ENCODE assay signal across 8 cellular contexts in the genomic region with DNA sequence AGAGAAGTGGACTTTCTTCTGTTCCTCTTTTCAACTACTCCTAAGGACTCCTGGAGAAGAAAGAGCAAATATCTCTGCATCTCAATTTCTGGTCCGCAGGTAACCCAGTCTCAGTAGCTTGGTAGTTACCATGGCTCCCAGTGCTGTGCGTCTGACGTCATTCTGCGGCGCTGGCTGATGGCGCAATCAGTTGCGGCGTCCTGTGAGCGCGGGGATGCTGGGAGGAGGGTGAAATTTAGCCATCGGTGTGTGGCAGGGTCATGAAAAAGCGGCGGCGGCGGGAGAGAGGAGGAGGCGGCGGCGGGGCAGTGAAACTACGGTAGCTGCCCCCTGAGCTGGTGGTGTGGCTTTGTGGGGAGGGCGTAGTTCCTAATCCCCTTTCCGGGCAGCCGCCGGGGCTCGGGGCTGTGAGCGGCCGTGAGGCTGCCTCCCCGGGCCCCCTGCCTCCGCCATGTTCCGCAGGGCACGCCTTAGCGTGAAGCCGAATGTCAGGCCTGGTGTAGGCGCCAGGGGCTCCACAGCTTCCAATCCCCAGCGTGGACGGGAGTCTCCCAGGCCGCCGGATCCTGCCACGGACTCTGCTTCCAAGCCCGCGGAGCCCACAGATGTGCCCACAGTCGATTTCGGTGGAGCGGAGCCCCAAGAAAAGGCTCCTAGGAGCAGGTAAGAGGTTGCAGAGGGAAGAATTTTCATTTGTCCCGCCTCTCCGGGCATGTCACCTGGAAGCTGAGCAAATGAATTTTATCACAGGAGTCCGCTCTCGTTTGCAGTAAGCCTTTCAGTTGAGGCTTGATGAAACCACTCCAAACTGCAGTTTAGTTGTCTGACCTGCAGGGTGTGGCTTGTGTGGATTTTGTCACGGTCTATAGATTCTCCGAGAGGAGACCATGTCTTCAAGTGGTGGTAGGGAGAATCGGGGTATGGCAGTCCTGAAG. TPM values are rescaled to one million over a fixed set of nuclear protein-coding genes. Genes with fewer than 3 reads are reported as not detected.
DNase-seq lines count a peak whose midpoint lies in the region; ATAC-seq and TF ChIP-seq lines count a peak whose summit lies in the region.

A gene with protein sequence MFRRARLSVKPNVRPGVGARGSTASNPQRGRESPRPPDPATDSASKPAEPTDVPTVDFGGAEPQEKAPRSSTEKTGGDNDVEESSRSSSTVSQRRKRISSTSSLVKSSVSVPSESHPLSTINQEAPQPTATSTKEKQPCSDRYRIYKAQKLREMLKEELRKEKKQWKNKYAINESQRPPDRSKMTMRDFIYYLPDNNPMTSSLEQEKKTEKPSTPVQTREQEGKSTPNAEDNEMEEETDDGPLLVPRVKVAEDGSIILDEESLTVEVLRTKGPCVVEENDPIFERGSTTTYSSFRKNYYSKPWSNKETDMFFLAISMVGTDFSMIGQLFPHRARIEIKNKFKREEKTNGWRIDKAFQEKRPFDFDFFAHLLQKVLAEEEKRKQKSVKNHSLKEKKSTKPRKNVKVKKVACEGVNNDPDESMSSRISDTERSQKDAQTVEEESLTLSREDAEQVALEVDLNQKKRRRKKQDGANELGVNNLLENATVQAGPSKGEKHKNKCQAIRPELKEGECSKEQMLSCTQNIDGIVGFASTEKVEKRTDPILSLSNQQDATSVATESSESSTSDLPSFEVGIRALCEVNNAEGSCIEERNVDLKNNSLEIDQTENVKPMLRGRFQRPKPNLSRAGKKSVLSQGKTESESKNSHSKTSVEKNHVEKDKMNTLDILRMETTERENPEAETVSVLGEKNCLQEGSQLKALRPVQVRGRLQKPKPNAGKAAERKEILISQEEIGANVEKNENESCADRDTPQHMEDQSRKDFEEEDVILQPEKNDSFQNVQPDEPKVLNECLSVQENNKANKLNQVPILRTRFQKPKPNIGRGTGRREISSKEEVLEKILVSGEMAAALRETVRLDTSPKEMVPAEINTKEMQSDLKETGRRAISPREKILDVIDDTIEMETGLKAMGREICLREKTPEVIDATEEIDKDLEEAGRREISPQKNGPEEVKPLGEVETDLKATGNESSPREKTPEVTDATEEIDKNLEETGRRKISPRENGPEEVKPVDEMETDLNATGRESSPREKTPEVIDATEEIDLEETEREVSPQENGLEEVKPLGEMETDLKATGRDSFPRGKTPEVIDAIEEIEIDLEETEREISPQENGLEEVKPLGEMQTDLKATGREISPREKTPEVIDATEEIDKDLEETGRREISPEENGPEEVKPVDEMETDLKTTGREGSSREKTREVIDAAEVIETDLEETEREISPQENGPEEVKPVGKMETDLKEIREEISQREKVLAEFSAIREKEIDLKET (N-terminal part only) (plus strand): TSS at position 225 of the 935 bp plus-strand sequence. CDS start 227 bp downstream, at position 452.

- DNase-seq in NCI-H128 (lab: John Stamatoyannopoulos, UW; ENCODE audit: unreplicated experiment) (peak; percentile 77), head of caudate nucleus (peak; percentile 91 to 99 (median 98)), osteocyte (ENCODE audit: extremely low spot score, unreplicated experiment) (peak; percentile 97)
- peak; percentile 97 for DNase-seq in activated naive CD8-positive, alpha-beta T cell treated with anti-CD3 and anti-CD28 coated beads, Interleukin-2, amount 10 ng/mL, durations not matched to agents 7 days and 5 days

- peak within 1 kb of the TSS; percentile 98 for H3K27ac Mint-ChIP-seq in activated naive CD8-positive, alpha-beta T cell treated with anti-CD3 and anti-CD28 coated beads, Interleukin-2, amount 10 ng/mL, durations not matched to agents 7 days and 5 days
- H3K27ac Mint-ChIP-seq in osteocyte (ENCODE audit: unreplicated experiment), result peak within 1 kb of the TSS; percentile 97

- peaks cover 10% of the 10 kb centered on the region for H3K27me3 Mint-ChIP-seq in activated naive CD8-positive, alpha-beta T cell treated with anti-CD3 and anti-CD28 coated beads, Interleukin-2, amount 10 ng/mL, durations not matched to agents 7 days and 5 days
- peaks cover 11% of the 10 kb centered on the region for H3K27me3 Mint-ChIP-seq in osteocyte (ENCODE audit: unreplicated experiment)

- TF ChIP-seq CTCF in GM12872 (IDR thresholded peaks at IDR 0.05; ENCODE audit: insufficient read depth, low read depth, low read length) (peak; percentile 53), SU-DHL-6 (IDR thresholded peaks at IDR 0.05; ENCODE audit: insufficient read depth, low read length, poor library complexity, severe bottlenecking) (no peak), osteocyte (IDR thresholded peaks at IDR 0.05) (peak; percentile 41)

- H3F3A ChIP-seq in SU-DHL-6 (ENCODE audit: insufficient read depth), result peaks cover 10% of the 10 kb centered on the region; the same call in 1 of the 2 replicates

- H3K4me1 ChIP-seq in thymus (ENCODE audit: control insufficient read depth, insufficient read depth, low read length), result no peaks in the 10 kb centered on the region

- H3K27ac ChIP-seq in SU-DHL-6 (ENCODE audit: low read depth, low read length) (peak within 1 kb of the TSS; percentile 60), thymus (ENCODE audit: low read depth) (peak within 1 kb of the TSS; percentile 99)

- peaks cover 7% of the 10 kb centered on the region for H3K36me3 Mint-ChIP-seq in activated naive CD8-positive, alpha-beta T cell treated with anti-CD3 and anti-CD28 coated beads, Interleukin-2, amount 10 ng/mL, durations not matched to agents 7 days and 5 days
- peaks cover 15% of the 10 kb centered on the region for H3K36me3 Mint-ChIP-seq in osteocyte (ENCODE audit: unreplicated experiment)

- peak within 1 kb of the TSS; percentile 98 for H3K4me3 Mint-ChIP-seq in activated naive CD8-positive, alpha-beta T cell treated with anti-CD3 and anti-CD28 coated beads, Interleukin-2, amount 10 ng/mL, durations not matched to agents 7 days and 5 days
- H3K4me3 Mint-ChIP-seq in osteocyte (ENCODE audit: unreplicated experiment), result peak within 1 kb of the TSS; percentile 99

- peaks cover 9% of the 10 kb centered on the region for H4K20me1 ChIP-seq in SU-DHL-6 (ENCODE audit: low read depth, low read length)

- H3K9me2 ChIP-seq in SU-DHL-6 (replicated peaks; ENCODE audit: insufficient read depth, low read length), result no peaks in the 10 kb centered on the region

- H3K36me3 ChIP-seq in SU-DHL-6 (ENCODE audit: low read length) (peaks cover 11% of the 10 kb centered on the region), thymus (ENCODE audit: control insufficient read depth, insufficient read depth) (peaks cover 3% of the 10 kb centered on the region)

- peak within 1 kb of the TSS; percentile 99 for H3K4me2 ChIP-seq in SU-DHL-6 (ENCODE audit: low read depth, low read length, poor library complexity, severe bottlenecking)

- peak; percentile 93 for ATAC-seq in HG02759 (IDR thresholded peaks at IDR 0.05; ENCODE audit: unreplicated experiment)
- ATAC-seq in activated naive CD8-positive, alpha-beta T cell treated with anti-CD3 and anti-CD28 coated beads, Interleukin-2, amount 10 ng/mL, durations not matched to agents 7 days and 5 days (ENCODE audit: low read depth), result peak; percentile 95

- H3K27me3 ChIP-seq in SU-DHL-6 (ENCODE audit: low read length) (no peaks in the 10 kb centered on the region), thymus (ENCODE audit: control insufficient read depth, insufficient read depth) (no peaks in the 10 kb centered on the region)

- peak within 1 kb of the TSS; percentile 95 for H2AFZ ChIP-seq in SU-DHL-6 (ENCODE audit: low read depth, low read length, severe bottlenecking)

- intact Hi-C loops in head of caudate nucleus (cut with DNase I), result no loop called here

- H3K79me2 ChIP-seq in SU-DHL-6 (ENCODE audit: insufficient read depth, low read length), result peaks cover 42% of the 10 kb centered on the region

- H3K9me3 ChIP-seq in SU-DHL-6 (ENCODE audit: insufficient read depth, low read length), result no peaks in the 10 kb centered on the region
- no peaks in the 10 kb centered on the region for H3K9me3 ChIP-seq in thymus (ENCODE audit: control insufficient read depth)

- no peaks in the 10 kb centered on the region for H3K9me3 Mint-ChIP-seq in activated naive CD8-positive, alpha-beta T cell treated with anti-CD3 and anti-CD28 coated beads, Interleukin-2, amount 10 ng/mL, durations not matched to agents 7 days and 5 days
- no peaks in the 10 kb centered on the region for H3K9me3 Mint-ChIP-seq in osteocyte (ENCODE audit: unreplicated experiment)

- H3K4me3 ChIP-seq in SU-DHL-6 (ENCODE audit: insufficient read depth, low read length, poor library complexity, severe bottlenecking) (peak within 1 kb of the TSS; percentile 96), thymus (ENCODE audit: low read length) (peak within 1 kb of the TSS; percentile 72)

- H3K4me1 Mint-ChIP-seq in activated naive CD8-positive, alpha-beta T cell treated with anti-CD3 and anti-CD28 coated beads, Interleukin-2, amount 10 ng/mL, durations not matched to agents 7 days and 5 days, result peaks cover 18% of the 10 kb centered on the region
- peaks cover 21% of the 10 kb centered on the region for H3K4me1 Mint-ChIP-seq in osteocyte (ENCODE audit: unreplicated experiment)

- POLR2A ChIA-PET in activated naive CD8-positive, alpha-beta T cell treated with anti-CD3 and anti-CD28 coated beads, Interleukin-2, amount 10 ng/mL, durations not matched to agents 7 days and 5 days (lab: Charles Lee), result interaction anchor here (0.6 kb wide), 1 partner anchor 14 kb away, joined by 3 read pairs; no protein-coding TSS in a partner anchor

- H3K9ac ChIP-seq in SU-DHL-6 (ENCODE audit: low read length), result peak within 1 kb of the TSS; percentile 79

- WGBS in thymus, result under 1% methylated on average over 50 of the region's 50 CpGs

RNA-seq across cellular contexts. Expression of the gene that starts here (rescaled TPM):
- total RNA-seq in activated naive CD8-positive, alpha-beta T cell treated with anti-CD3 and anti-CD28 coated beads, Interleukin-2, amount 10 ng/mL, durations not matched to agents 7 days and 5 days, result 10 to 100 TPM; 36.4 to 37.5 TPM
- 23.6 and 23.7 TPM in 2 replicates for total RNA-seq in osteocyte
- polyA plus RNA-seq in thymus, result 17.1 TPM

Comparison
In these comparisons a context has a peak if more than half of its experiments do, and no peak if none do; other contexts are left out.
1. Peak in every context shown above with its lines: DNase-seq, ATAC-seq, H3K4me3 ChIP-seq and H3K27ac ChIP-seq.